ENCODE assay signal across 8 cellular contexts in the genomic region with DNA sequence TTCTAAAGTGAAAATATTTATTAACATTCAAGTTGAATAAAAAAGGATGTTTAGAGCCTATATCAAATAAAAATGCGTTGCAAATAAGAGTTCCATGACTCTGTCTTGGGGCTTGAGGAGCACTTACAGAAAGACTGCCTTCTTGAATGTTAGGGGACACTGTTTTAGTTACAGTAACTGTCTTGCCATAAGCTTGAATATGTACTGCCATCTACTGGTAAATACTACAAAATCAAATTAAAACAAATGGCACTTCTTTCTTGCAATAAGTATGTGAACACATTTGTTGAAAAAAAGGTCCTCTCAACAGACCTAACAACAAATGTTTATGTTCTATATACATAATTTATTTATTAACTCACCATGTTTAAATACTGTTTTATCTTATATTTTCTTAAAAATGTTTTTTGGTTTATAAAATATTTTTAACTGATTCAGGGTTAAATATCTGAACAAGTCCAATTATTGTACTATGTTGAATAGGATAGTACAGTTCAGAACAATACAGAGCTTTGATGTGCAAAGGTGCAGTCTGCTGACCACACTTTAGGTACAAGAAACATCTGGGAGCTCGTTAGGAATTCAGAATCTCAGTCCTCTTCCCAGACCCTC.
DNase-seq lines count a peak whose midpoint lies in the region; ATAC-seq, FAIRE-seq and TF ChIP-seq lines count a peak whose summit lies in the region.

No MANE protein-coding gene starts in this region.

- no peaks in the 10 kb centered on the region for H3K36me3 ChIP-seq in HepG2 (replicated peaks in 1 of 2; ENCODE audit: control insufficient read depth in 1 of 2, insufficient read depth in 2 of 2, low read length in 2 of 2)
- H3K36me3 ChIP-seq in CD8-positive, alpha-beta memory T cell (ENCODE audit: insufficient read depth, low read length): no peaks in the 10 kb centered on the region

- no peaks in the 10 kb centered on the region for H3K79me2 ChIP-seq in HepG2 (ENCODE audit: insufficient read depth, low read length)

- H3K4me3 Mint-ChIP-seq in HFFc6: no peak overlapping the region
- no peak overlapping the region for H3K4me3 Mint-ChIP-seq in CD8-positive, alpha-beta memory T cell

- H3K4me3 ChIP-seq in astrocyte of the spinal cord (ENCODE audit: low read depth, low read length) (no peak overlapping the region), HepG2 (replicated peaks in 1 of 3; ENCODE audit: insufficient read depth in 1 of 3, low read depth in 2 of 3, low read length in 3 of 3) (no peak overlapping the region)
- H3K4me3 ChIP-seq in CD8-positive, alpha-beta memory T cell (ENCODE audit: low read length): no peak overlapping the region

- no TSS peak for BruUV-seq in HepG2 (replicated peaks; lab: Mats Ljungman, UMichigan)

- no peaks in the 10 kb centered on the region for H3K9me3 ChIP-seq in HepG2 (ENCODE audit: low read length)
- no peaks in the 10 kb centered on the region for H3K9me3 ChIP-seq in CD8-positive, alpha-beta memory T cell (ENCODE audit: low read length)

- no peaks in the 10 kb centered on the region for H3K9me3 Mint-ChIP-seq in HFFc6
- H3K9me3 Mint-ChIP-seq in CD8-positive, alpha-beta memory T cell: peaks cover 0 to 2% (median 0%) of the 10 kb centered on the region in 5 donors

- H3K9ac ChIP-seq in HepG2 (ENCODE audit: insufficient read depth, low read depth, low read length): no peak overlapping the region

- DNase-seq in GM03348 (ENCODE audit: low spot score) (peak; percentile 24), HFFc6 (peak; percentile 5), NCI-H2081 (lab: John Stamatoyannopoulos, UW) (peak; percentile 45 to 70), astrocyte of the spinal cord (ENCODE audit: low read depth, low spot score) (peak; percentile 48), HepG2 (ENCODE audit: low spot score) (peak; percentile 17), amniotic stem cell (lab: John Stamatoyannopoulos, UW) (no peak)
- DNase-seq in CD8-positive, alpha-beta memory T cell: no peak

- in situ Hi-C loops in astrocyte of the spinal cord (cut with HindIII; ENCODE audit: low sequenced_read_pairs) (no loop called here), HepG2 (cut with HindIII; ENCODE audit: extremely low pct_ligation_motif_present, low pct_unique_long_range_greater_than_20kb) (no loop called here)

- TF ChIP-seq CTCF in HFFc6 (IDR thresholded peaks at IDR 0.05): peak; percentile 77
- peak; percentile 41 for TF ChIP-seq CTCF in astrocyte of the spinal cord (IDR thresholded peaks at IDR 0.05; ENCODE audit: low read depth, low read length)
- peak; percentile 55 for TF ChIP-seq CTCF in HepG2 (CRISPR knock-in tag; IDR thresholded peaks at IDR 0.05)

- no peak for TF ChIP-seq POLR2A in HepG2 (IDR thresholded peaks at IDR 0.05; ENCODE audit: insufficient read depth in 1 of 2, low read depth in 2 of 2, low read length in 2 of 2)

- TF ChIP-seq EP300 in HepG2 (IDR thresholded peaks at IDR 0.05; ENCODE audit: low read depth in 2 of 2, low read length in 2 of 2): no peak
- TF ChIP-seq EP300 in HepG2 (CRISPR knock-in tag; IDR thresholded peaks at IDR 0.05; ENCODE audit: borderline replicate concordance): no peak

- no peaks in the 10 kb centered on the region for H3K4me1 Mint-ChIP-seq in HFFc6 (ENCODE audit: low read depth)
- H3K4me1 Mint-ChIP-seq in CD8-positive, alpha-beta memory T cell: no peaks in the 10 kb centered on the region

- H3K4me1 ChIP-seq in HepG2 (ENCODE audit: insufficient read depth, low read length): 0 out of 2 replicates have a peak, but pooled peaks cover 7% of the 10 kb centered on the region
- no peaks in the 10 kb centered on the region for H3K4me1 ChIP-seq in CD8-positive, alpha-beta memory T cell (ENCODE audit: insufficient read depth, low read length)

- intact Hi-C loops in HepG2 (cut with micrococcal nuclease; ENCODE audit: unreplicated experiment): loop anchor here (1.0 to 5.0 kb wide), 4 partner anchors 158 to 1376 kb away; no protein-coding TSS in a partner anchor

- H3K27ac Mint-ChIP-seq in HFFc6: no peak overlapping the region
- H3K27ac Mint-ChIP-seq in CD8-positive, alpha-beta memory T cell: no peak overlapping the region

- H3K27me3 Mint-ChIP-seq in HFFc6 (ENCODE audit: insufficient read depth): no peaks in the 10 kb centered on the region; the same call in 1 of the 2 replicates
- no peaks in the 10 kb centered on the region for H3K27me3 Mint-ChIP-seq in CD8-positive, alpha-beta memory T cell

- peak; percentile 54; the same call in 2 of the 3 replicates for ATAC-seq in HepG2
- ATAC-seq in GM18502 (IDR thresholded peaks at IDR 0.05; ENCODE audit: poor library complexity, unreplicated experiment): no peak

- POLR2A ChIA-PET in HepG2 (lab: Yijun Ruan, JAX): no interaction called here
- POLR2A ChIA-PET in CD8-positive, alpha-beta memory T cell (lab: Charles Lee): no interaction called here

- no peak for TF ChIP-seq RAD21 in HepG2 (CRISPR knock-in tag; IDR thresholded peaks at IDR 0.05)

- H3K27ac ChIP-seq in HepG2 (ENCODE audit: extremely low read length, insufficient read depth, low read length): no peak overlapping the region
- no peak overlapping the region for H3K27ac ChIP-seq in CD8-positive, alpha-beta memory T cell (ENCODE audit: low read depth, low read length)

- H4K20me1 ChIP-seq in HepG2 (ENCODE audit: insufficient read depth, low read length): no peaks in the 10 kb centered on the region

- no peaks in the 10 kb centered on the region for H3K36me3 Mint-ChIP-seq in HFFc6 (ENCODE audit: low read depth)
- no peaks in the 10 kb centered on the region for H3K36me3 Mint-ChIP-seq in CD8-positive, alpha-beta memory T cell

- H3K27me3 ChIP-seq in HepG2 (ENCODE audit: control insufficient read depth in 1 of 2, insufficient read depth in 2 of 2, low read length in 2 of 2): no peaks in the 10 kb centered on the region; a peak in 1 of 5 replicates
- no peaks in the 10 kb centered on the region for H3K27me3 ChIP-seq in CD8-positive, alpha-beta memory T cell (ENCODE audit: insufficient read depth, low read length, poor library complexity, severe bottlenecking)

- no peak overlapping the region for H2AFZ ChIP-seq in HepG2 (ENCODE audit: low read length)

- CTCF ChIA-PET in HepG2 (lab: Yijun Ruan, JAX; ENCODE audit: low intra/inter-chr PET ratio, low total read pairs): interaction anchor here (1.6 kb wide), 1 partner anchor 159 kb away, joined by 8 read pairs; no protein-coding TSS in a partner anchor
- CTCF ChIA-PET in CD8-positive, alpha-beta memory T cell (lab: Charles Lee): interaction anchor here (0.6 kb wide), 1 partner anchor 620 kb away, joined by 3 read pairs; no protein-coding TSS in a partner anchor

- H3K4me2 ChIP-seq in HepG2 (ENCODE audit: low read depth, low read length): no peak overlapping the region

- FAIRE-seq in HepG2 (lab: Jason Lieb, UNC): no peak

- 0% methylated on average over 2 of the region's 2 CpGs for WGBS in HepG2 (ENCODE audit: low lambda C conversion rate)

TF ChIP-seq in HepG2, 621 proteins besides CTCF, POLR2A, EP300 and RAD21:
- no peak for TF ChIP-seq ZNF225 (CRISPR knock-in tag; IDR thresholded peaks at IDR 0.05)
- TF ChIP-seq STAG1 (CRISPR knock-in tag; IDR thresholded peaks at IDR 0.05): peak; percentile 59
- TF ChIP-seq FOXP4 (CRISPR knock-in tag; IDR thresholded peaks at IDR 0.05): no peak

Comparison
In these comparisons a context has a peak if more than half of its experiments do, and no peak if none do; other contexts are left out.
1. DNase-seq: peak in GM03348 (single experiment), HFFc6 (single experiment), NCI-H2081 (2 of 2), astrocyte of the spinal cord (single experiment) and HepG2 (single experiment); none in CD8-positive, alpha-beta memory T cell (0 of 5) and amniotic stem cell (single experiment).
2. Peak in every context shown above with its lines, with median percentiles within 50 percentile points of each other: CTCF ChIP-seq.